Comparison of ENCODE assay signal across 1 cellular context in genomic region chr4:78951862-78952472, GRCh38.
TF ChIP-seq lines count a peak whose summit lies in the region.

No MANE protein-coding gene starts in this region.

TF ChIP-seq in H1, 55 proteins besides CTCF, POLR2A, EP300 and RAD21 (continued from another document):
- TF ChIP-seq ATF2 (IDR thresholded peaks at IDR 0.05; ENCODE audit: low read length), result no peak
- no peak for TF ChIP-seq JUN (IDR thresholded peaks at IDR 0.05; ENCODE audit: low read depth, low read length)
- TF ChIP-seq JUND (IDR thresholded peaks at IDR 0.05; ENCODE audit: low read length), result no peak
- TF ChIP-seq CBX8 (IDR thresholded peaks at IDR 0.05; ENCODE audit: borderline replicate concordance, low read depth, low read length), result no peak
- TF ChIP-seq SP2 (IDR thresholded peaks at IDR 0.05; ENCODE audit: low read length), result no peak
- no peak for TF ChIP-seq TCF12 (IDR thresholded peaks at IDR 0.05; ENCODE audit: low read depth, low read length)
- no peak for TF ChIP-seq FOSL1 (IDR thresholded peaks at IDR 0.05; ENCODE audit: insufficient read depth, low read depth, low read length)
- TF ChIP-seq CHD1 (IDR thresholded peaks at IDR 0.05; ENCODE audit: low read depth, low read length), result no peak
- no peak for TF ChIP-seq BRCA1 (IDR thresholded peaks at IDR 0.05; ENCODE audit: low read depth, low read length)
- TF ChIP-seq CREB1 (IDR thresholded peaks at IDR 0.05), result no peak
- TF ChIP-seq SP4 (IDR thresholded peaks at IDR 0.05; ENCODE audit: low read length), result no peak
- no peak for TF ChIP-seq BACH1 (IDR thresholded peaks at IDR 0.05; ENCODE audit: low read length)
- TF ChIP-seq NANOG (IDR thresholded peaks at IDR 0.05; ENCODE audit: insufficient read depth, low read depth, low read length, poor library complexity, severe bottlenecking), result no peak
